In genomic region chr15:44317423-44317822, GRCh38 we compare ENCODE assay signal across 19 cellular contexts.
"Had no signal": no experiment of that assay in that cellular context is flagged by ENCODE, and none has a peak within 500 bp of the region (broad histone marks: within the 10 kb centered on the region; RNA-seq: fewer than 3 reads in every experiment).

No MANE protein-coding gene starts in this region.

- H3K9me3 Mint-ChIP-seq: activated CD4-positive, alpha-beta T cell treated with anti-CD3 and anti-CD28 coated beads, Interleukin-2, amount 10 ng/mL, durations not matched to agents 7 days and 5 days; activated naive CD8-positive, alpha-beta T cell treated with anti-CD3 and anti-CD28 coated beads, Interleukin-2, amount 10 ng/mL, durations not matched to agents 7 days and 5 days; activated T-cell treated with anti-CD3 and anti-CD28 coated beads, Interleukin-2, amount 50 U/mL, for 24 hours; activated T-helper 2 cell treated with anti-CD3 and anti-CD28 coated beads, Interferon-gamma antibody, Interleukin-2, Interleukin-4, amounts not matched to agents 10 μg/mL and 5 μg/mL and 100 μg/mL, durations not matched to agents 14 hours and 24 hours and 36 hours; immature natural killer cell; naive thymus-derived CD4-positive, alpha-beta T cell; T-helper 2 cell treated with Interferon-gamma antibody and Interleukin-4, amounts not matched to agents 5 μg/mL and 100 μg/mL, for 36 hours had no signal

- H3K27me3 Mint-ChIP-seq: activated CD4-positive, alpha-beta T cell treated with anti-CD3 and anti-CD28 coated beads, Interleukin-2, amount 10 ng/mL, durations not matched to agents 7 days and 5 days; activated naive CD8-positive, alpha-beta T cell treated with anti-CD3 and anti-CD28 coated beads, Interleukin-2, amount 10 ng/mL, durations not matched to agents 7 days and 5 days; activated T-cell treated with anti-CD3 and anti-CD28 coated beads, Interleukin-2, amount 50 U/mL, for 24 hours; naive thymus-derived CD4-positive, alpha-beta T cell had no signal

- H3K27ac ChIP-seq: cardiac muscle cell, right atrium auricular region, upper lobe of right lung had no signal

- H3K27ac Mint-ChIP-seq: activated CD4-positive, alpha-beta T cell treated with anti-CD3 and anti-CD28 coated beads, Interleukin-2, amount 10 ng/mL, durations not matched to agents 7 days and 5 days; activated CD8-positive, alpha-beta T cell treated with anti-CD3 and anti-CD28 coated beads, Interleukin-2, amount 10 ng/mL, durations not matched to agents 7 days and 5 days; activated naive CD8-positive, alpha-beta T cell treated with anti-CD3 and anti-CD28 coated beads, Interleukin-2, amount 10 ng/mL, durations not matched to agents 7 days and 5 days; activated T-cell treated with anti-CD3 and anti-CD28 coated beads, Interleukin-2, amount 50 U/mL, for 24 hours; activated T-helper 2 cell treated with anti-CD3 and anti-CD28 coated beads, Interferon-gamma antibody, Interleukin-2, Interleukin-4, amounts not matched to agents 10 μg/mL and 5 μg/mL and 100 μg/mL, durations not matched to agents 14 hours and 24 hours and 36 hours; T-helper 2 cell treated with Interferon-gamma antibody and Interleukin-4, amounts not matched to agents 5 μg/mL and 100 μg/mL, for 36 hours had no signal

- H3K4me3 ChIP-seq: cardiac muscle cell, mucosa of descending colon, prostate gland, right atrium auricular region, upper lobe of right lung had no signal

- H3K36me3 ChIP-seq: cardiac muscle cell, prostate gland, right atrium auricular region, upper lobe of right lung had no signal

- ATAC-seq: activated CD4-positive, CD25-positive, alpha-beta regulatory T cell treated with anti-CD3 and anti-CD28 coated beads, Interleukin-2, amount 50 U/mL, for 24 hours; activated CD8-positive, alpha-beta T cell treated with anti-CD3 and anti-CD28 coated beads, Interleukin-2, amount 10 ng/mL, durations not matched to agents 7 days and 5 days; left ventricle myocardium superior; mucosa of descending colon; naive thymus-derived CD4-positive, alpha-beta T cell; upper lobe of right lung had no signal

- H3K27me3 ChIP-seq: cardiac muscle cell, right atrium auricular region, upper lobe of right lung had no signal

- DNase-seq: activated CD4-positive, alpha-beta T cell treated with anti-CD3 and anti-CD28 coated beads, Interleukin-2, amount 10 ng/mL, durations not matched to agents 7 days and 5 days; activated CD8-positive, alpha-beta T cell treated with anti-CD3 and anti-CD28 coated beads, Interleukin-2, amount 10 ng/mL, durations not matched to agents 7 days and 5 days; activated naive CD4-positive, alpha-beta T cell treated with Interleukin-2 at 50 U/mL for 16 hours; activated naive CD8-positive, alpha-beta T cell treated with anti-CD3 and anti-CD28 coated beads, Interleukin-2, amount 10 ng/mL, durations not matched to agents 7 days and 5 days; activated T-cell treated with anti-CD3 and anti-CD28 coated beads, Interleukin-2, amount 50 U/mL, for 24 hours; amygdala; erythroblast; head of caudate nucleus; immature natural killer cell; left ventricle myocardium superior; mucosa of descending colon; naive thymus-derived CD4-positive, alpha-beta T cell; upper lobe of right lung had no signal

- H3K4me1 ChIP-seq: prostate gland, right atrium auricular region, upper lobe of right lung had no signal

- H3K4me3 Mint-ChIP-seq: activated CD4-positive, alpha-beta T cell treated with anti-CD3 and anti-CD28 coated beads, Interleukin-2, amount 10 ng/mL, durations not matched to agents 7 days and 5 days; activated CD8-positive, alpha-beta T cell treated with anti-CD3 and anti-CD28 coated beads, Interleukin-2, amount 10 ng/mL, durations not matched to agents 7 days and 5 days; activated naive CD8-positive, alpha-beta T cell treated with anti-CD3 and anti-CD28 coated beads, Interleukin-2, amount 10 ng/mL, durations not matched to agents 7 days and 5 days; activated T-cell treated with anti-CD3 and anti-CD28 coated beads, Interleukin-2, amount 50 U/mL, for 24 hours; immature natural killer cell; naive thymus-derived CD4-positive, alpha-beta T cell; T-helper 2 cell treated with Interferon-gamma antibody and Interleukin-4, amounts not matched to agents 5 μg/mL and 100 μg/mL, for 36 hours had no signal
